34 cellular contexts compared by ENCODE assay signal in the genomic region with DNA sequence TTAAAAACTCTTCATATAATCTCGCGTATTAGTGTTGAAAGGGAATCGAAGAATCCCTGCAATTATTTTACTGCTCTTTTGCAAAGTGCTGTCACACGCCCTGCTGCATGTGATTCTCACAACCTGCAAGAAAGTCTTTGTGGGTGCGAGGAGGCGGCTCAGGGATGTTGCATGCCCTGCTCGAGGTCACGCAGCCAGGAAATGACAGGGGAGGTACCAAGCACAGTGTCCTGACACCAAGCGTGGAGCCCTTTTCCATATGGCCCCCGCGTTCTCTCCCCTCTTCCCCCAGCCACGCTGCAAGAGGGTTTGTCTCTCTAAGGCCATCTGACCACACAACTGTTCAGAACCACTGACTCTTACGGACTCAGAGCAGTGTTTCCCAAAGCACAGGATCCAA. TPM values are rescaled to one million over a fixed set of nuclear protein-coding genes. Genes with fewer than 3 reads are reported as not detected.
"Had no signal": no experiment of that assay in that cellular context is flagged by ENCODE, and none has a peak within 500 bp of the region (broad histone marks: within the 10 kb centered on the region; RNA-seq: fewer than 3 reads in every experiment).

No MANE protein-coding gene starts in this region.

- H3K4me3 ChIP-seq: esophagus squamous epithelium, heart right ventricle, left ventricle myocardium inferior, lower lobe of right lung, neural progenitor cell, prostate gland, right atrium auricular region, sigmoid colon, stomach, thyroid gland, vagina had no signal

- H3K36me3 Mint-ChIP-seq: neural progenitor cell had no signal

- H3K27ac Mint-ChIP-seq: nephron, neural progenitor cell had no signal

- ATAC-seq: heart right ventricle, left colon, lower lobe of right lung had no signal

- H3K36me3 ChIP-seq: esophagus squamous epithelium, heart right ventricle, left ventricle myocardium inferior, lower lobe of right lung, neural progenitor cell, prostate gland, right atrium auricular region, sigmoid colon, stomach, thyroid gland, vagina had no signal

- H3K4me3 Mint-ChIP-seq: nephron, neural progenitor cell had no signal

- H3K27ac ChIP-seq: esophagus squamous epithelium, heart right ventricle, left ventricle myocardium inferior, lower lobe of right lung, neural progenitor cell, prostate gland, right atrium auricular region, sigmoid colon, stomach, thyroid gland, vagina had no signal

- H3K27me3 ChIP-seq: neural progenitor cell, right atrium auricular region, sigmoid colon, stomach, thyroid gland, vagina had no signal

- H3K4me2 ChIP-seq: neural progenitor cell had no signal

- DNase-seq: effector memory CD4-positive, alpha-beta T cell; esophagus squamous epithelium; foreskin melanocyte; glutamatergic neuron; heart right ventricle; hippocampal formation; islet precursor cell; kidney glomerular epithelial cell; left colon; left ventricle myocardium inferior; lower lobe of right lung; nucleus accumbens; sigmoid colon; stimulated activated CD4-positive, alpha-beta T cell treated with anti-CD3 and anti-CD28 coated beads, Interleukin-15, amount 100 ng/mL, for 24 hours; stimulated activated CD4-positive, alpha-beta T cell treated with anti-CD3 and anti-CD28 coated beads, Interleukin-4, amount 100 ng/mL, for 1 hour; stimulated activated CD8-positive, alpha-beta memory T cell treated with anti-CD3 and anti-CD28 coated beads, Interleukin-4, amount 100 ng/mL, for 48 hours; stimulated activated naive CD4-positive, alpha-beta T cell treated with Interleukin-2 at 50 U/mL for 16 hours; stomach; thyroid gland; trophoblast cell had no signal

- H2AFZ ChIP-seq: neural progenitor cell had no signal

- H3K9me3 ChIP-seq: esophagus squamous epithelium, heart right ventricle, left ventricle myocardium inferior, lower lobe of right lung, prostate gland, right atrium auricular region, sigmoid colon, stomach, thyroid gland, vagina had no signal

- H3K9ac ChIP-seq: neural progenitor cell had no signal

- H3K4me1 ChIP-seq: esophagus squamous epithelium, heart right ventricle, left ventricle myocardium inferior, lower lobe of right lung, neural progenitor cell, prostate gland, right atrium auricular region, sigmoid colon, stomach, thyroid gland, vagina had no signal

- H3K4me1 Mint-ChIP-seq: nephron, neural progenitor cell had no signal

RNA-seq across cellular contexts. Expression of gene OR3A1, which starts 37.6 kb away (rescaled TPM):
- total RNA-seq: endothelial cell of umbilical vein, epithelial cell of proximal tubule, esophagus squamous epithelium, heart right ventricle, left colon, left ventricle myocardium inferior, lower lobe of right lung, mononuclear cell, osteocyte, right atrium auricular region, sigmoid colon, stomach, subcutaneous adipose tissue, thyroid gland, ureter, vagina had no signal
- polyA plus RNA-seq: endothelial cell of umbilical vein, heart right ventricle, sigmoid colon, stomach had no signal

RNA-seq across cellular contexts. Expression of gene OR1A1, which starts 53.1 kb away (rescaled TPM):
- total RNA-seq: cerebellum, endothelial cell of umbilical vein, epithelial cell of proximal tubule, esophagus squamous epithelium, heart right ventricle, left colon, left ventricle myocardium inferior, lower lobe of right lung, mononuclear cell, osteocyte, prostate gland, right atrium auricular region, sigmoid colon, skeletal muscle tissue, stomach, subcutaneous adipose tissue, temporal lobe, thyroid gland, ureter, vagina had no signal
- polyA plus RNA-seq: endothelial cell of umbilical vein, heart right ventricle, sigmoid colon, stomach had no signal
